Comparison of ENCODE assay signal across 1 cellular context in genomic region chr21:46286668-46286982, GRCh38.
TF ChIP-seq lines count a peak whose summit lies in the region.

No MANE protein-coding gene starts in this region.

TF ChIP-seq in SK-N-SH treated with all-trans-retinoic acid at 6 μM for 48 hours, 23 proteins besides CTCF, POLR2A, EP300 and RAD21 (continued from another document):
- TF ChIP-seq TSHZ2 (CRISPR knock-in tag; IDR thresholded peaks at IDR 0.05): no peak
